1 cellular context compared by ENCODE assay signal in the genomic region with DNA sequence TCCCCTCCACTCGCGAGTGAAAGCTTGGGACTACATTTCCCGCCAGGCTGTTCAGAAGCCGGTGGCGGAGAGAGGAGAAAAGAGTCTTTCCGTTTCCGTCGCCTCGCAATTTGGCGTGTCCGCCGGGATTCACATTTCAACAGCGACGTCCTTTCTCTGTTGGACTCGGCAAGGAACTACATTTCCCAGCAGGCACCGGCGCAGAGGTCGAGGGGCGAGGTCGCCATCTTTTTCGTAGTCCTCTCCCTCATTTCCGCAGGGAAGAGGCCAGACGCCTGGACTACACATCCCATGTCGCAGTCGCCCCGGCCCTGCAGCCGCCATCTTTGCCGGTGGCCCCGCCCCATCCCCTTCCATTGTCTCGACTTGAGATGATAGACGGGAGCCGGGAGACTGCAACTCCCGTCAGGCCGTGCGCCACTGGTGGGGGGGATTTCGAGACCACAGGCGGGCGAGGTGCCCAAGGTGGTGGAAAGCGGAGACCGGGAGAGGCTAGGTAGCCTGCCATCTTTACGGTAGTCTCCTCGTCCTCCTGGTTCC.
TF ChIP-seq lines count a peak whose summit lies in the region.

No MANE protein-coding gene starts in this region.

TF ChIP-seq in WTC11, 78 proteins besides CTCF, POLR2A, EP300 and RAD21 (continued from another document):
- TF ChIP-seq SP1 (CRISPR knock-in tag; conservative IDR thresholded peaks at IDR 0.05) (peak; percentile 82), CREB1 (CRISPR knock-in tag; IDR thresholded peaks at IDR 0.05) (0 out of 2 replicates have a peak, but pooled peaks have one; percentile 53), ZNF671 (CRISPR knock-in tag; IDR thresholded peaks at IDR 0.05) (no peak), NFE2L1 (CRISPR knock-in tag; IDR thresholded peaks at IDR 0.05) (no peak), CREM (CRISPR knock-in tag; IDR thresholded peaks at IDR 0.05) (peak; percentile 93), MXD4 (CRISPR knock-in tag; IDR thresholded peaks at IDR 0.05; ENCODE audit: borderline replicate concordance) (no peak), NR2C2 (CRISPR knock-in tag; IDR thresholded peaks at IDR 0.05) (peak; percentile 99), GRHL2 (CRISPR knock-in tag; IDR thresholded peaks at IDR 0.05; ENCODE audit: insufficient replicate concordance, severe bottlenecking) (no peak), ZBTB21 (CRISPR knock-in tag; IDR thresholded peaks at IDR 0.05; ENCODE audit: borderline replicate concordance) (no peak), EMX1 (CRISPR knock-in tag; IDR thresholded peaks at IDR 0.05) (no peak), RORB (CRISPR knock-in tag; IDR thresholded peaks at IDR 0.05) (no peak), GABPB1 (CRISPR knock-in tag; IDR thresholded peaks at IDR 0.05) (peak; percentile 76), FOXK1 (CRISPR knock-in tag; IDR thresholded peaks at IDR 0.05) (no peak), PRRX2 (CRISPR knock-in tag; IDR thresholded peaks at IDR 0.05) (no peak), SMAD3 (CRISPR knock-in tag; IDR thresholded peaks at IDR 0.05; ENCODE audit: borderline replicate concordance) (no peak), RELA (CRISPR knock-in tag; IDR thresholded peaks at IDR 0.05; ENCODE audit: borderline replicate concordance) (no peak), TP53 (CRISPR knock-in tag; IDR thresholded peaks at IDR 0.05) (no peak), JUN (CRISPR knock-in tag; IDR thresholded peaks at IDR 0.05) (no peak), CBFB (CRISPR knock-in tag; IDR thresholded peaks at IDR 0.05; ENCODE audit: low read depth) (no peak), JAZF1 (CRISPR knock-in tag; IDR thresholded peaks at IDR 0.05) (no peak), ZNF423 (CRISPR knock-in tag; IDR thresholded peaks at IDR 0.05) (no peak), ZNF232 (CRISPR knock-in tag; IDR thresholded peaks at IDR 0.05) (no peak), ZNF317 (CRISPR knock-in tag; IDR thresholded peaks at IDR 0.05; ENCODE audit: borderline replicate concordance, low read depth) (no peak), NR1H2 (CRISPR knock-in tag; IDR thresholded peaks at IDR 0.05) (no peak), ZNF121 (CRISPR knock-in tag; IDR thresholded peaks at IDR 0.05) (no peak), ESRRA (CRISPR knock-in tag; IDR thresholded peaks at IDR 0.05; ENCODE audit: borderline replicate concordance) (no peak), ZNF219 (CRISPR knock-in tag; IDR thresholded peaks at IDR 0.05; ENCODE audit: borderline replicate concordance) (no peak), ZNF138 (CRISPR knock-in tag; conservative IDR thresholded peaks at IDR 0.05) (no peak)
- TF ChIP-seq, protein P1, sequence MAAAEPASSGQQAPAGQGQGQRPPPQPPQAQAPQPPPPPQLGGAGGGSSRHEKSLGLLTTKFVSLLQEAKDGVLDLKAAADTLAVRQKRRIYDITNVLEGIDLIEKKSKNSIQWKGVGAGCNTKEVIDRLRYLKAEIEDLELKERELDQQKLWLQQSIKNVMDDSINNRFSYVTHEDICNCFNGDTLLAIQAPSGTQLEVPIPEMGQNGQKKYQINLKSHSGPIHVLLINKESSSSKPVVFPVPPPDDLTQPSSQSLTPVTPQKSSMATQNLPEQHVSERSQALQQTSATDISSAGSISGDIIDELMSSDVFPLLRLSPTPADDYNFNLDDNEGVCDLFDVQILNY (CRISPR knock-in tag; IDR thresholded peaks at IDR 0.05), result 0 out of 2 replicates have a peak, but pooled peaks have one; percentile 33
- TF ChIP-seq, protein P2, sequence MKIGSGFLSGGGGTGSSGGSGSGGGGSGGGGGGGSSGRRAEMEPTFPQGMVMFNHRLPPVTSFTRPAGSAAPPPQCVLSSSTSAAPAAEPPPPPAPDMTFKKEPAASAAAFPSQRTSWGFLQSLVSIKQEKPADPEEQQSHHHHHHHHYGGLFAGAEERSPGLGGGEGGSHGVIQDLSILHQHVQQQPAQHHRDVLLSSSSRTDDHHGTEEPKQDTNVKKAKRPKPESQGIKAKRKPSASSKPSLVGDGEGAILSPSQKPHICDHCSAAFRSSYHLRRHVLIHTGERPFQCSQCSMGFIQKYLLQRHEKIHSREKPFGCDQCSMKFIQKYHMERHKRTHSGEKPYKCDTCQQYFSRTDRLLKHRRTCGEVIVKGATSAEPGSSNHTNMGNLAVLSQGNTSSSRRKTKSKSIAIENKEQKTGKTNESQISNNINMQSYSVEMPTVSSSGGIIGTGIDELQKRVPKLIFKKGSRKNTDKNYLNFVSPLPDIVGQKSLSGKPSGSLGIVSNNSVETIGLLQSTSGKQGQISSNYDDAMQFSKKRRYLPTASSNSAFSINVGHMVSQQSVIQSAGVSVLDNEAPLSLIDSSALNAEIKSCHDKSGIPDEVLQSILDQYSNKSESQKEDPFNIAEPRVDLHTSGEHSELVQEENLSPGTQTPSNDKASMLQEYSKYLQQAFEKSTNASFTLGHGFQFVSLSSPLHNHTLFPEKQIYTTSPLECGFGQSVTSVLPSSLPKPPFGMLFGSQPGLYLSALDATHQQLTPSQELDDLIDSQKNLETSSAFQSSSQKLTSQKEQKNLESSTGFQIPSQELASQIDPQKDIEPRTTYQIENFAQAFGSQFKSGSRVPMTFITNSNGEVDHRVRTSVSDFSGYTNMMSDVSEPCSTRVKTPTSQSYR (CRISPR knock-in tag; IDR thresholded peaks at IDR 0.05), result no peak
- TF ChIP-seq, protein P3, sequence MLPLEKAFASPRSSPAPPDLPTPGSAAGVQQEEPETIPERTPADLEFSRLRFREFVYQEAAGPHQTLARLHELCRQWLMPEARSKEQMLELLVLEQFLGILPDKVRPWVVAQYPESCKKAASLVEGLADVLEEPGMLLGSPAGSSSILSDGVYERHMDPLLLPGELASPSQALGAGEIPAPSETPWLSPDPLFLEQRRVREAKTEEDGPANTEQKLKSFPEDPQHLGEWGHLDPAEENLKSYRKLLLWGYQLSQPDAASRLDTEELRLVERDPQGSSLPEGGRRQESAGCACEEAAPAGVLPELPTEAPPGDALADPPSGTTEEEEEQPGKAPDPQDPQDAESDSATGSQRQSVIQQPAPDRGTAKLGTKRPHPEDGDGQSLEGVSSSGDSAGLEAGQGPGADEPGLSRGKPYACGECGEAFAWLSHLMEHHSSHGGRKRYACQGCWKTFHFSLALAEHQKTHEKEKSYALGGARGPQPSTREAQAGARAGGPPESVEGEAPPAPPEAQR (CRISPR knock-in tag; IDR thresholded peaks at IDR 0.05), result no peak
- TF ChIP-seq, protein P4, sequence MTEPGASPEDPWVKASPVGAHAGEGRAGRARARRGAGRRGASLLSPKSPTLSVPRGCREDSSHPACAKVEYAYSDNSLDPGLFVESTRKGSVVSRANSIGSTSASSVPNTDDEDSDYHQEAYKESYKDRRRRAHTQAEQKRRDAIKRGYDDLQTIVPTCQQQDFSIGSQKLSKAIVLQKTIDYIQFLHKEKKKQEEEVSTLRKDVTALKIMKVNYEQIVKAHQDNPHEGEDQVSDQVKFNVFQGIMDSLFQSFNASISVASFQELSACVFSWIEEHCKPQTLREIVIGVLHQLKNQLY (CRISPR knock-in tag; IDR thresholded peaks at IDR 0.05), result no peak
- TF ChIP-seq, protein P5, sequence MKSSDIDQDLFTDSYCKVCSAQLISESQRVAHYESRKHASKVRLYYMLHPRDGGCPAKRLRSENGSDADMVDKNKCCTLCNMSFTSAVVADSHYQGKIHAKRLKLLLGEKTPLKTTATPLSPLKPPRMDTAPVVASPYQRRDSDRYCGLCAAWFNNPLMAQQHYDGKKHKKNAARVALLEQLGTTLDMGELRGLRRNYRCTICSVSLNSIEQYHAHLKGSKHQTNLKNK (CRISPR knock-in tag; IDR thresholded peaks at IDR 0.05), result no peak
- TF ChIP-seq, protein P6, sequence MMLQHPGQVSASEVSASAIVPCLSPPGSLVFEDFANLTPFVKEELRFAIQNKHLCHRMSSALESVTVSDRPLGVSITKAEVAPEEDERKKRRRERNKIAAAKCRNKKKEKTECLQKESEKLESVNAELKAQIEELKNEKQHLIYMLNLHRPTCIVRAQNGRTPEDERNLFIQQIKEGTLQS (CRISPR knock-in tag; conservative IDR thresholded peaks at IDR 0.05), result no peak
- TF ChIP-seq, protein P7, sequence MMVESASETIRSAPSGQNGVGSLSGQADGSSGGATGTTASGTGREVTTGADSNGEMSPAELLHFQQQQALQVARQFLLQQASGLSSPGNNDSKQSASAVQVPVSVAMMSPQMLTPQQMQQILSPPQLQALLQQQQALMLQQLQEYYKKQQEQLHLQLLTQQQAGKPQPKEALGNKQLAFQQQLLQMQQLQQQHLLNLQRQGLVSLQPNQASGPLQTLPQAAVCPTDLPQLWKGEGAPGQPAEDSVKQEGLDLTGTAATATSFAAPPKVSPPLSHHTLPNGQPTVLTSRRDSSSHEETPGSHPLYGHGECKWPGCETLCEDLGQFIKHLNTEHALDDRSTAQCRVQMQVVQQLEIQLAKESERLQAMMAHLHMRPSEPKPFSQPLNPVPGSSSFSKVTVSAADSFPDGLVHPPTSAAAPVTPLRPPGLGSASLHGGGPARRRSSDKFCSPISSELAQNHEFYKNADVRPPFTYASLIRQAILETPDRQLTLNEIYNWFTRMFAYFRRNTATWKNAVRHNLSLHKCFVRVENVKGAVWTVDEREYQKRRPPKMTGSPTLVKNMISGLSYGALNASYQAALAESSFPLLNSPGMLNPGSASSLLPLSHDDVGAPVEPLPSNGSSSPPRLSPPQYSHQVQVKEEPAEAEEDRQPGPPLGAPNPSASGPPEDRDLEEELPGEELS (CRISPR knock-in tag; IDR thresholded peaks at IDR 0.05), result no peak
- TF ChIP-seq, protein P8, sequence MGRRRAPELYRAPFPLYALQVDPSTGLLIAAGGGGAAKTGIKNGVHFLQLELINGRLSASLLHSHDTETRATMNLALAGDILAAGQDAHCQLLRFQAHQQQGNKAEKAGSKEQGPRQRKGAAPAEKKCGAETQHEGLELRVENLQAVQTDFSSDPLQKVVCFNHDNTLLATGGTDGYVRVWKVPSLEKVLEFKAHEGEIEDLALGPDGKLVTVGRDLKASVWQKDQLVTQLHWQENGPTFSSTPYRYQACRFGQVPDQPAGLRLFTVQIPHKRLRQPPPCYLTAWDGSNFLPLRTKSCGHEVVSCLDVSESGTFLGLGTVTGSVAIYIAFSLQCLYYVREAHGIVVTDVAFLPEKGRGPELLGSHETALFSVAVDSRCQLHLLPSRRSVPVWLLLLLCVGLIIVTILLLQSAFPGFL (CRISPR knock-in tag; IDR thresholded peaks at IDR 0.05; ENCODE audit: borderline replicate concordance), result no peak
- TF ChIP-seq, protein P9, sequence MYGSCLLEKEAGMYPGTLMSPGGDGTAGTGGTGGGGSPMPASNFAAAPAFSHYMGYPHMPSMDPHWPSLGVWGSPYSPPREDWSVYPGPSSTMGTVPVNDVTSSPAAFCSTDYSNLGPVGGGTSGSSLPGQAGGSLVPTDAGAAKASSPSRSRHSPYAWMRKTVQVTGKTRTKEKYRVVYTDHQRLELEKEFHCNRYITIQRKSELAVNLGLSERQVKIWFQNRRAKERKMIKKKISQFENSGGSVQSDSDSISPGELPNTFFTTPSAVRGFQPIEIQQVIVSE (CRISPR knock-in tag; IDR thresholded peaks at IDR 0.05; ENCODE audit: borderline replicate concordance), result no peak
- TF ChIP-seq, protein P10, sequence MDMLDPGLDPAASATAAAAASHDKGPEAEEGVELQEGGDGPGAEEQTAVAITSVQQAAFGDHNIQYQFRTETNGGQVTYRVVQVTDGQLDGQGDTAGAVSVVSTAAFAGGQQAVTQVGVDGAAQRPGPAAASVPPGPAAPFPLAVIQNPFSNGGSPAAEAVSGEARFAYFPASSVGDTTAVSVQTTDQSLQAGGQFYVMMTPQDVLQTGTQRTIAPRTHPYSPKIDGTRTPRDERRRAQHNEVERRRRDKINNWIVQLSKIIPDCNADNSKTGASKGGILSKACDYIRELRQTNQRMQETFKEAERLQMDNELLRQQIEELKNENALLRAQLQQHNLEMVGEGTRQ (CRISPR knock-in tag; IDR thresholded peaks at IDR 0.05), result no peak
